ENCODE assay signal across 8 cellular contexts in the genomic region with DNA sequence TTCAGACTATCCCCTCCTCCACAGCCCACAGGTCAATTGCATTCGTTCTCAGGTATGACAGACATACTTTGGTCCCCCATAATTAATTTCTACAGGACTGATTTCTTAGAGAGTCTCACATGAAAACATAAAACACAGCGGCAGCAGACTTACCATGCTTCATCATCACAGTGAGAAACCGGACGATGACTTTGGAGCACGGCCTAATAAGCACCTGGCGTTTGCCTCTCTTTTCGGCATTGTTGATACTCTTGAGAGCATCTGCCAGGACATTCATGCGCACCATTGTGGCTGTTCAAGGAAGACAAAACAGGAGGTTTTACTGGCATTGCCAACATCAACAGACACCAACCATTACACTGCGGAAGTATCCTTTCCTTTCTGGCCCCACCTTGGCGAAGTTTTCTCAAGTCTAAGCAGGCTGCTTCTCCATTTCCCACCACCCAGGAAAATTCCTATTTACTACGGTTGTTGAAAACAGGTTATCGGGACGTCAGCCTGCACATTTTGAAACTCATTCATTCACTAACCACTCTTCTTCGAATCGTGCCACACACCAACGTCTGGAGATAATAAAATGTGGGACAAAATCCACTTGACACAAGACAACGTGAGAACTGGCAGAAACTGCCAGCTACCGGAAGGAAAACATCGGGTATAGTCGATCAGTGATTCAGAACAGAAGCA. TPM values are rescaled to one million over a fixed set of nuclear protein-coding genes. Genes with fewer than 3 reads are reported as not detected.
DNase-seq lines count a peak whose midpoint lies in the region; FAIRE-seq and TF ChIP-seq lines count a peak whose summit lies in the region.

No MANE protein-coding gene starts in this region.

- H3K27me3 ChIP-seq in ACC112 (ENCODE audit: insufficient read depth, low read length) (no peaks in the 10 kb centered on the region), HUES6 (ENCODE audit: control insufficient read depth, insufficient read depth, low read length) (no peaks in the 10 kb centered on the region), brain microvascular endothelial cell (replicated peaks) (no peaks in the 10 kb centered on the region)

- H3K9ac ChIP-seq in HUES6 (ENCODE audit: low read length), result peak overlapping the region; percentile 98

- H3K4me3 ChIP-seq in ACC112 (ENCODE audit: low read depth, low read length), result peak overlapping the region; percentile 89
- H3K4me3 ChIP-seq in HUES6 (ENCODE audit: low read depth, low read length), result peak overlapping the region; percentile 81
- peak overlapping the region; percentile 100 for H3K4me3 ChIP-seq in brain microvascular endothelial cell (ENCODE audit: low read depth, low read length)
- H3K4me3 ChIP-seq in mesodermal cell (ENCODE audit: extremely low read depth, insufficient read depth, low read length, poor library complexity, severe bottlenecking), result peak overlapping the region; percentile 97

- 14 to 15% methylated on average over 19 to 20 of the region's 20 CpGs for whole genome bisulfite sequencing in mesodermal cell (ENCODE audit: insufficient coverage in 2 of 2), 2 experiments

- H3K27ac ChIP-seq in ACC112 (ENCODE audit: low read depth, low read length) (peak overlapping the region; percentile 67), HUES6 (ENCODE audit: low read depth, low read length) (peak overlapping the region; percentile 96), brain microvascular endothelial cell (peak overlapping the region; percentile 67), mesodermal cell (ENCODE audit: low read depth, low read length, severe bottlenecking) (no peak overlapping the region)

- TF ChIP-seq CTCF in brain microvascular endothelial cell (IDR thresholded peaks at IDR 0.05; ENCODE audit: low read depth, low read length, missing control alignments), result no peak

- peaks cover 44% of the 10 kb centered on the region for H3K4me1 ChIP-seq in ACC112 (ENCODE audit: control insufficient read depth, insufficient read depth, low read length, unreplicated experiment)
- H3K4me1 ChIP-seq in HUES6 (ENCODE audit: control insufficient read depth, insufficient read depth, low read length), result peaks cover 12% of the 10 kb centered on the region
- H3K4me1 ChIP-seq in mesodermal cell (ENCODE audit: control insufficient read depth, insufficient read depth, low read length, poor library complexity, severe bottlenecking), result peaks cover 16% of the 10 kb centered on the region

- in situ Hi-C loops in brain microvascular endothelial cell (cut with HindIII; ENCODE audit: low pct_ligation_motif_present, low sequenced_read_pairs), result no loop called here

- H3K36me3 ChIP-seq in ACC112 (ENCODE audit: insufficient read depth, low read length) (peaks cover 62% of the 10 kb centered on the region), HUES6 (ENCODE audit: control insufficient read depth, insufficient read depth, low read length) (peaks cover 85% of the 10 kb centered on the region), brain microvascular endothelial cell (replicated peaks) (peaks cover 79% of the 10 kb centered on the region), mesodermal cell (ENCODE audit: control insufficient read depth, insufficient read depth, low read length) (peaks cover 90% of the 10 kb centered on the region)

- no peak overlapping the region for H2AFZ ChIP-seq in ACC112 (ENCODE audit: low read length, unreplicated experiment)

- H3K79me2 ChIP-seq in ACC112 (ENCODE audit: control insufficient read depth, insufficient read depth, low read length, unreplicated experiment), result peaks cover 62% of the 10 kb centered on the region

- no peak for TF ChIP-seq POLR2A in GM12891 (IDR thresholded peaks at IDR 0.05; ENCODE audit: low read depth, low read length)

- FAIRE-seq in GM12891 (lab: Jason Lieb, UNC), result no peak

- DNase-seq in brain microvascular endothelial cell (no peak), HCEC 1CT (no peak), occipital lobe (lab: John Stamatoyannopoulos, UW) (no peak), GM12891 (ENCODE audit: insufficient read length, low spot score) (no peak)
- no peak for DNase-seq in activated CD8-positive, alpha-beta memory T cell treated with anti-CD3 and anti-CD28 coated beads for 24 hours

- H3K9me3 ChIP-seq in HUES6 (ENCODE audit: control insufficient read depth, insufficient read depth, low read depth, low read length), result no peaks in the 10 kb centered on the region
- H3K9me3 ChIP-seq in mesodermal cell (ENCODE audit: control insufficient read depth, low read length), result no peaks in the 10 kb centered on the region

TF ChIP-seq in GM12891, 5 proteins besides CTCF, POLR2A, EP300 and RAD21:
- TF ChIP-seq PAX5 (IDR thresholded peaks at IDR 0.05; ENCODE audit: insufficient read depth, low read length, severe bottlenecking), result no peak
- no peak for TF ChIP-seq TAF1 (IDR thresholded peaks at IDR 0.05; ENCODE audit: low read depth, low read length)
- TF ChIP-seq POLR2AphosphoS5 (IDR thresholded peaks at IDR 0.05; ENCODE audit: low read depth, low read length), result no peak
- TF ChIP-seq POU2F2 (IDR thresholded peaks at IDR 0.05; ENCODE audit: low read depth, low read length), result no peak
- no peak for TF ChIP-seq SPI1 (IDR thresholded peaks at IDR 0.05; ENCODE audit: low read depth, low read length)

RNA-seq across cellular contexts. Expression of gene RPS15A, which starts 1.2 kb away (rescaled TPM):
- polyA plus RNA-seq in mesodermal cell (2013, experiment 1 of 2), result 2,078 TPM
- polyA plus RNA-seq in mesodermal cell (2013, experiment 2 of 2), result 2,164 TPM
- total RNA-seq in occipital lobe, result 2,037 TPM
- 6,481 TPM for polyA plus RNA-seq in GM12891 (2012; ENCODE audit: low read depth, missing spikeins)

RNA-seq across cellular contexts. Expression of gene ARL6IP1, which starts 12.4 kb away (rescaled TPM):
- 236 TPM for polyA plus RNA-seq in mesodermal cell (2013, experiment 1 of 2)
- polyA plus RNA-seq in mesodermal cell (2013, experiment 2 of 2), result 268 TPM
- 496 TPM for total RNA-seq in occipital lobe
- 84.1 TPM for polyA plus RNA-seq in GM12891 (2012; ENCODE audit: low read depth, missing spikeins)
